ENCODE assay signal across 24 cellular contexts in the genomic region with DNA sequence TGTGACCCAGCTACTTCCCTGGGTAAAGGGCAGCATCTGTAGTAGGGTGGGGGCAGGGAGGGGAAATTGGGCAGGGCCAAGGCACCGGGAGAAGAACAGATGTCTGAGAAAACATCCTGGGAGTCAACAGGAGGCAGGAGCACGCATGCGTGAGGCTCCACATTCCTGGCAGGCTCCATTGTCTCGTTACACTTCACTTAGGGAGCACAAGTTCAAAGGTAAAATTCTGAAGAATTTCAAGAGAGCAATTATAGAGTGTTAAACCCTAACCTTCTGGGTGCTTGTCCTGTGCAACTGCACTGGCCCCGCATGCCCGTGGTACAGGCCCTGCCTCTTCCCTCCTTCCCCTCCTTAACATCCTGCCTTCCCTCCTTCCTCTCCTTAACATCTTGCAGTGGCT.
DNase-seq lines count a peak whose midpoint lies in the region; ATAC-seq and TF ChIP-seq lines count a peak whose summit lies in the region.
"Had no signal": no experiment of that assay in that cellular context is flagged by ENCODE, and none has a peak within 500 bp of the region (broad histone marks: within the 10 kb centered on the region; RNA-seq: fewer than 3 reads in every experiment).

No MANE protein-coding gene starts in this region.

- intact Hi-C loops in esophagus muscularis mucosa (cut with DNase I) (no loop called here), right lobe of liver (cut with DNase I) (no loop called here)

- no peak overlapping the region for H2AK5ac ChIP-seq in neuronal stem cell (ENCODE audit: low read depth, low read length)

- H2BK12ac ChIP-seq in neuronal stem cell (ENCODE audit: low read length) = no peak overlapping the region

- H3K9me3 ChIP-seq in neuronal stem cell (replicated peaks in 1 of 2; ENCODE audit: control insufficient read depth in 2 of 2, insufficient read depth in 1 of 2, low read depth in 1 of 2, low read length in 2 of 2) (peaks cover 0 to 2% of the 10 kb centered on the region in 2 donors), esophagus muscularis mucosa (no peaks in the 10 kb centered on the region), right lobe of liver (no peaks in the 10 kb centered on the region)
- H3K9me3 ChIP-seq: BE2C, left ventricle myocardium inferior, psoas muscle had no signal

- no peak overlapping the region for H3K9ac ChIP-seq in neuronal stem cell (ENCODE audit: low read depth, low read length, poor library complexity)

- ATAC-seq in right lobe of liver = no peak
- ATAC-seq: CD8-positive, alpha-beta T cell; PC-3; psoas muscle had no signal

- no peak overlapping the region for H3K4me3 ChIP-seq in choroid plexus epithelial cell (ENCODE audit: low read depth, low read length)
- H3K4me3 ChIP-seq in neuronal stem cell (ENCODE audit: low read length in 2 of 2) = no peak overlapping the region
- no peak overlapping the region for H3K4me3 ChIP-seq in esophagus muscularis mucosa
- H3K4me3 ChIP-seq in right lobe of liver = no peak overlapping the region
- H3K4me3 ChIP-seq: left ventricle myocardium inferior, psoas muscle, SK-N-MC had no signal

- TF ChIP-seq POLR2A in esophagus muscularis mucosa (IDR thresholded peaks at IDR 0.05; ENCODE audit: low read depth) = no peak
- no peak for TF ChIP-seq POLR2A in right lobe of liver (IDR thresholded peaks at IDR 0.05)

- no peaks in the 10 kb centered on the region for H3K27me3 ChIP-seq in neuronal stem cell (ENCODE audit: control insufficient read depth in 3 of 3, insufficient read depth in 3 of 3, low read depth in 1 of 3, low read length in 3 of 3)
- H3K27me3 ChIP-seq in esophagus muscularis mucosa = no peaks in the 10 kb centered on the region
- no peaks in the 10 kb centered on the region for H3K27me3 ChIP-seq in right lobe of liver
- H3K27me3 ChIP-seq: BE2C had no signal

- no peak overlapping the region for H2BK120ac ChIP-seq in neuronal stem cell (ENCODE audit: low read depth, low read length)

- no peak overlapping the region for H3K18ac ChIP-seq in neuronal stem cell (ENCODE audit: low read length)

- H3K4me2 ChIP-seq in neuronal stem cell (ENCODE audit: insufficient read depth, low read length, poor library complexity, severe bottlenecking) = peak overlapping the region; percentile 14

- no CpG with 5 or more reads among the region's 6 CpGs for WGBS in neuronal stem cell (ENCODE audit: extremely low coverage in 2 of 2, insufficient read length in 2 of 2, insufficient replicate concordance in 1 of 2), 2 donors
- 52% methylated on average over 6 of the region's 6 CpGs for WGBS in esophagus muscularis mucosa
- WGBS in right lobe of liver (ENCODE audit: insufficient coverage, low coverage, low lambda C conversion rate, missing lambda C conversion rate) = 63% methylated on average over 6 of the region's 6 CpGs

- no peak overlapping the region for H3K27ac ChIP-seq in neuronal stem cell (replicated peaks; ENCODE audit: low read length)
- no peak overlapping the region for H3K27ac ChIP-seq in esophagus muscularis mucosa (replicated peaks in 1 of 4)
- H3K27ac ChIP-seq in right lobe of liver = no peak overlapping the region
- H3K27ac ChIP-seq: left ventricle myocardium inferior, psoas muscle, SK-N-MC had no signal

- H4K8ac ChIP-seq in neuronal stem cell (ENCODE audit: low read depth, low read length) = no peak overlapping the region

- DNase-seq in ELF-1 (ENCODE audit: low read depth, low spot score) (peak; percentile 18), choroid plexus epithelial cell (ENCODE audit: low read depth) (peak; percentile 10), islet precursor cell (peak; percentile 71), neuronal stem cell (ENCODE audit: low spot score) (no peak), NOMO-1 treated with dmso at 0.1 percent for 144 hours (lab: John Stamatoyannopoulos, UW; ENCODE audit: unreplicated experiment) (no peak), esophagus muscularis mucosa (ENCODE audit: extremely low spot score) (no peak), right lobe of liver (no peak), hypothalamus (lab: John Stamatoyannopoulos, UW) (no peak)
- DNase-seq: ACHN; activated CD4-positive, alpha-beta T cell treated with anti-CD3 and anti-CD28 coated beads, Interleukin-2, amount 50 U/mL, for 48 hours; activated CD4-positive, CD25-positive, alpha-beta regulatory T cell; activated naive CD4-positive, alpha-beta T cell treated with anti-CD3 and anti-CD28 coated beads for 36 hours; BE2C; CD8-positive, alpha-beta T cell; central memory CD4-positive, alpha-beta T cell; immature natural killer cell; left ventricle myocardium inferior; NCI-H1048; NCI-H1694 treated with DMSO at 0.1 percent for 48 hours; NCI-H526; PC-3; psoas muscle; stimulated activated CD4-positive, alpha-beta T cell treated with anti-CD3 and anti-CD28 coated beads, Interleukin-4, amount 100 ng/mL, for 24 hours had no signal

- TF ChIP-seq EP300 in esophagus muscularis mucosa (IDR thresholded peaks at IDR 0.05) = no peak

- peaks cover 5 to 9% of the 10 kb centered on the region in 2 donors for H3K4me1 ChIP-seq in neuronal stem cell (ENCODE audit: control insufficient read depth in 2 of 2, insufficient read depth in 1 of 2, low read depth in 1 of 2, low read length in 2 of 2)
- no peaks in the 10 kb centered on the region for H3K4me1 ChIP-seq in esophagus muscularis mucosa
- H3K4me1 ChIP-seq in right lobe of liver = no peaks in the 10 kb centered on the region
- H3K4me1 ChIP-seq: BE2C, left ventricle myocardium inferior, psoas muscle had no signal

- H3K36me3 ChIP-seq in neuronal stem cell (replicated peaks in 1 of 2; ENCODE audit: control insufficient read depth in 2 of 2, insufficient read depth in 2 of 2, low read length in 2 of 2) = no peaks in the 10 kb centered on the region
- no peaks in the 10 kb centered on the region for H3K36me3 ChIP-seq in esophagus muscularis mucosa
- H3K36me3 ChIP-seq in right lobe of liver = no peaks in the 10 kb centered on the region
- H3K36me3 ChIP-seq: BE2C, left ventricle myocardium inferior had no signal

- no peaks in the 10 kb centered on the region for H3K79me1 ChIP-seq in neuronal stem cell (ENCODE audit: low read depth, low read length)

- no peak overlapping the region for H3K14ac ChIP-seq in neuronal stem cell (ENCODE audit: low read length)

- no peak overlapping the region for H4K91ac ChIP-seq in neuronal stem cell (ENCODE audit: low read depth, low read length, poor library complexity)

- no peak overlapping the region for H2BK5ac ChIP-seq in neuronal stem cell (ENCODE audit: low read length)

- peak overlapping the region; percentile 62 for H2AFZ ChIP-seq in neuronal stem cell (ENCODE audit: low read length)

- TF ChIP-seq CTCF in choroid plexus epithelial cell (conservative IDR thresholded peaks at IDR 0.05; ENCODE audit: low read depth, low read length) (no peak), esophagus muscularis mucosa (IDR thresholded peaks at IDR 0.05) (no peak), right lobe of liver (IDR thresholded peaks at IDR 0.05) (no peak)

- H3K4ac ChIP-seq in neuronal stem cell (ENCODE audit: low read length) = no peak overlapping the region

- H2BK15ac ChIP-seq in neuronal stem cell (ENCODE audit: low read length) = no peak overlapping the region

- H3K23ac ChIP-seq in neuronal stem cell (ENCODE audit: low read depth, low read length, poor library complexity) = no peak overlapping the region

Comparison
In these comparisons a context has a peak if more than half of its experiments do, and no peak if none do; other contexts are left out.
1. DNase-seq: peak in ELF-1 (single experiment), choroid plexus epithelial cell (single experiment) and islet precursor cell (single experiment); none in neuronal stem cell (single experiment), NOMO-1 treated with dmso at 0.1 percent for 144 hours (single experiment), esophagus muscularis mucosa (single experiment), right lobe of liver (0 of 3) and hypothalamus (0 of 51).